ENCODE assay signal across 16 cellular contexts in the genomic region with DNA sequence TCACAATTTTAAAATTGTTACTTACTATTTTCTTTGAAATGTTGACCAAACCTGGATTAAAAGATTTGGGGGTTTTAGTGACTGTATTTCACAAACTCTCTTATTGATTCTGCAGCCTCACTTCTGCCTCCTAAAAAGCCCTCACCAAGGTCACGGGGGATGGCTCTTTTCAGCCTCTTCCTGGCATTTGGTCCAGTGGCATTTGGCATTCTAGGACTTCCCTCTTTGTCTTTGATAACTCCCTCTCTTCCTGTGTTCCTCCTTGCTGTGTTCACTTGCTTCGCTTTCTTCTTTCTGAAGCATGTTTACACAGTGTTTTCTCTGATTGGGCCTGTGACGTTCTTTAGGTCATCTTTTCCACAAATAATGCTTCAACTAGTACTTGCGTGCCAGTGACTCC. TPM values are rescaled to one million over a fixed set of nuclear protein-coding genes. Genes with fewer than 3 reads are reported as not detected.
A peak's percentile ranks its signal among the peaks of the same experiment; 100 is the strongest.
DNase-seq lines count a peak whose midpoint lies in the region; ATAC-seq and TF ChIP-seq lines count a peak whose summit lies in the region.
"Had no signal": no experiment of that assay in that cellular context is flagged by ENCODE, and none has a peak within 500 bp of the region (broad histone marks: within the 10 kb centered on the region; RNA-seq: fewer than 3 reads in every experiment).

No MANE protein-coding gene starts in this region.

- TF ChIP-seq CTCF in endothelial cell (IDR thresholded peaks at IDR 0.05; ENCODE audit: unreplicated experiment): no peak
- no peak for TF ChIP-seq CTCF in osteoblast (IDR thresholded peaks at IDR 0.05; ENCODE audit: extremely low read depth, low read depth, low read length)

- no peak overlapping the region for H2AFZ ChIP-seq in osteoblast (ENCODE audit: low read length)

- no peak overlapping the region for H3K4me2 ChIP-seq in osteoblast (ENCODE audit: insufficient read depth, low read length)

- H3K27ac Mint-ChIP-seq in endothelial cell (ENCODE audit: unreplicated experiment): peak overlapping the region; percentile 25
- H3K27ac Mint-ChIP-seq: T-helper 1 cell treated with Interleukin-12 subunit alpha and Interleukin-12 subunit beta and Interleukin-4 antibody, amounts not matched to agents 30 μg/mL and 1 μg/mL, for 36 hours had no signal

- H3K4me1 Mint-ChIP-seq in endothelial cell (ENCODE audit: unreplicated experiment): peaks cover 9% of the 10 kb centered on the region

- H3K9me3 Mint-ChIP-seq in endothelial cell (ENCODE audit: unreplicated experiment): peaks cover 9% of the 10 kb centered on the region

- H3K79me2 ChIP-seq in osteoblast (ENCODE audit: insufficient read depth, low read length): peaks cover 54% of the 10 kb centered on the region

- peaks cover 3% of the 10 kb centered on the region for H3K27me3 Mint-ChIP-seq in endothelial cell (ENCODE audit: unreplicated experiment)

- H3K27me3 ChIP-seq in osteoblast (ENCODE audit: insufficient read depth, low read length): no peaks in the 10 kb centered on the region
- H3K27me3 ChIP-seq: neutrophil, right lobe of liver had no signal

- peak; percentile 64 for DNase-seq in CD1c-positive myeloid dendritic cell (ENCODE audit: extremely low spot score)
- peak; percentile 38 for DNase-seq in SK-MEL-5 (ENCODE audit: low read depth, low spot score)
- DNase-seq in endothelial cell (ENCODE audit: low spot score): no peak
- no peak for DNase-seq in osteoblast (ENCODE audit: insufficient read length, low spot score, missing footprints)
- DNase-seq in activated CD4-positive, alpha-beta T cell treated with anti-CD3 and anti-CD28 coated beads, Interleukin-2, amount 50 U/mL, for 1 hour: no peak
- no peak for DNase-seq in retina
- DNase-seq: activated CD8-positive, alpha-beta memory T cell treated with anti-CD3 and anti-CD28 coated beads, Interleukin-2, amount 50 U/mL, for 48 hours; activated naive CD4-positive, alpha-beta T cell treated with anti-CD3 and anti-CD28 coated beads, Interleukin-2, amount 50 U/mL, for 16 hours; hypothalamus; right lobe of liver; stimulated activated CD4-positive, alpha-beta T cell treated with anti-CD3 and anti-CD28 coated beads, Interleukin-1b, Interleukin-23, amount 100 ng/mL, for 48 hours had no signal

- no peak overlapping the region for H3K4me3 Mint-ChIP-seq in endothelial cell (ENCODE audit: unreplicated experiment)
- H3K4me3 Mint-ChIP-seq: T-helper 1 cell treated with Interleukin-12 subunit alpha and Interleukin-12 subunit beta and Interleukin-4 antibody, amounts not matched to agents 30 μg/mL and 1 μg/mL, for 36 hours had no signal

- in situ Hi-C loops in SK-MEL-5 (cut with HindIII; ENCODE audit: low pct_unique_long_range_greater_than_20kb, low sequenced_read_pairs): loop anchor here (25.0 kb wide), 1 partner anchor 483 kb away; the partner anchor contains the start of gene PYURF

- peaks cover 22% of the 10 kb centered on the region for H3K4me1 ChIP-seq in osteoblast (ENCODE audit: insufficient read depth, low read length)
- H3K4me1 ChIP-seq: right lobe of liver had no signal

- no peak overlapping the region for H3K4me3 ChIP-seq in osteoblast (ENCODE audit: insufficient read depth, low read length)
- H3K4me3 ChIP-seq: right lobe of liver had no signal

- peaks cover 36% of the 10 kb centered on the region for H3K36me3 ChIP-seq in osteoblast (ENCODE audit: insufficient read depth, low read length)
- H3K36me3 ChIP-seq: right lobe of liver had no signal

- ATAC-seq in GM19328 (IDR thresholded peaks at IDR 0.05; ENCODE audit: unreplicated experiment): no peak
- no peak for ATAC-seq in HG03520 (IDR thresholded peaks at IDR 0.05; ENCODE audit: unreplicated experiment)
- ATAC-seq: HCT116, right lobe of liver had no signal

- H4K20me1 ChIP-seq in osteoblast (ENCODE audit: insufficient read depth, low read length): peaks cover 4% of the 10 kb centered on the region

- H3K27ac ChIP-seq in osteoblast (ENCODE audit: low read depth, low read length): peak overlapping the region; percentile 78
- H3K27ac ChIP-seq: neutrophil, right lobe of liver had no signal

- no peaks in the 10 kb centered on the region for H3K9me3 ChIP-seq in osteoblast (ENCODE audit: low read depth, low read length)
- H3K9me3 ChIP-seq: neutrophil, right lobe of liver had no signal

- H3K36me3 Mint-ChIP-seq in endothelial cell (ENCODE audit: low read depth, unreplicated experiment): peaks cover 25% of the 10 kb centered on the region

RNA-seq across cellular contexts. Expression of gene PKD2, which starts 21.5 kb away (rescaled TPM):
- total RNA-seq in SK-MEL-5 (2014; rRNA removed; shearing (Covaris generic)): 31.5 and 33.0 TPM in 2 replicates
- 19.1 and 24.9 TPM in 2 replicates for polyA plus RNA-seq in SK-MEL-5 (2015; cell fraction: cytosol; rRNA removed)
- 51.1 and 54.5 TPM in 2 replicates for polyA plus RNA-seq in SK-MEL-5 (2015; cell fraction: nucleus; rRNA removed)
- total RNA-seq in endothelial cell (ENCODE audit: unreplicated experiment) (31.1 TPM), osteoblast (106 and 111 TPM in 2 replicates)

RNA-seq across cellular contexts. Expression of gene SPP1, which starts 53.4 kb away (rescaled TPM):
- total RNA-seq in SK-MEL-5 (2014; rRNA removed; shearing (Covaris generic)): 1,280 and 1,422 TPM in 2 replicates
- polyA plus RNA-seq in SK-MEL-5 (2015; cell fraction: cytosol; rRNA removed): 927 and 1,082 TPM in 2 replicates
- polyA plus RNA-seq in SK-MEL-5 (2015; cell fraction: nucleus; rRNA removed): 224 and 248 TPM in 2 replicates
- 4.7 TPM for total RNA-seq in endothelial cell (ENCODE audit: unreplicated experiment)
- 7.6 and 16.2 TPM in 2 replicates for total RNA-seq in osteoblast

Comparison
In these comparisons a context has a peak if more than half of its experiments do, and no peak if none do; other contexts are left out.
1. DNase-seq: peak in CD1c-positive myeloid dendritic cell (single experiment) and SK-MEL-5 (single experiment); none in endothelial cell (single experiment), osteoblast (single experiment), activated CD4-positive, alpha-beta T cell treated with anti-CD3 and anti-CD28 coated beads, Interleukin-2, amount 50 U/mL, for 1 hour (single experiment) and retina (single experiment).
2. RNA of gene SPP1, which starts 53.4 kb away (total RNA-seq): 1,280 to 1,422 TPM in SK-MEL-5; 7.6 to 16.2 TPM in osteoblast and 4.7 TPM in endothelial cell (single experiment); every median in the first group is over 10 times any median in the second.